Comparison of ENCODE assay signal across 8 cellular contexts in genomic region chr10:34808789-34809745, GRCh38.
DNase-seq lines count a peak whose midpoint lies in the region; ATAC-seq, FAIRE-seq and TF ChIP-seq lines count a peak whose summit lies in the region.

No MANE protein-coding gene starts in this region.

- FAIRE-seq in D721Med (lab: Jason Lieb, UNC) = no peak

- DNase-seq in EH (ENCODE audit: low read depth) (peak; percentile 58), RWPE1 (ENCODE audit: low spot score) (no peak), hippocampal formation (lab: John Stamatoyannopoulos, UW) (peak; percentile 42 to 46), HuH-7.5 (ENCODE audit: low spot score) (no peak), D721Med (ENCODE audit: insufficient read length, low spot score) (no peak)

- TF ChIP-seq CTCF in RWPE1 (conservative IDR thresholded peaks at IDR 0.05; ENCODE audit: low read depth) (no peak), D721Med (IDR thresholded peaks at IDR 0.05; ENCODE audit: insufficient read depth, missing control alignments) (no peak)

- POLR2A ChIA-PET in RWPE1 (lab: Yijun Ruan, JAX; ENCODE audit: low non-redundant PET) = no interaction called here

- CTCF ChIA-PET in RWPE1 (lab: Yijun Ruan, JAX) = interaction anchor here (1.2 kb wide), 1 partner anchor 143 kb away, joined by 3 read pairs; no protein-coding TSS in a partner anchor

- H3K27ac ChIP-seq in RWPE1 = peak overlapping the region; percentile 42
- H3K27ac ChIP-seq in subcutaneous abdominal adipose tissue (ENCODE audit: low read depth, low read length) = no peak overlapping the region

- peaks cover 0 to 35% (median 25%) of the 10 kb centered on the region in 5 donors for H3K4me1 ChIP-seq in subcutaneous abdominal adipose tissue (ENCODE audit: control insufficient read depth in 5 of 5, insufficient read depth in 5 of 5, low read length in 5 of 5)

- H3K9ac ChIP-seq in subcutaneous abdominal adipose tissue (ENCODE audit: low read length in 5 of 5) = no peak overlapping the region

- H3K36me3 ChIP-seq in subcutaneous abdominal adipose tissue (ENCODE audit: control insufficient read depth in 5 of 5, insufficient read depth in 5 of 5, low read length in 5 of 5) = no peaks in the 10 kb centered on the region

- peaks cover 0 to 8% (median 0%) of the 10 kb centered on the region in 5 donors for H3K27me3 ChIP-seq in subcutaneous abdominal adipose tissue (ENCODE audit: control insufficient read depth in 5 of 5, insufficient read depth in 4 of 5, low read length in 5 of 5)

- no peaks in the 10 kb centered on the region for H3K9me3 ChIP-seq in subcutaneous abdominal adipose tissue (ENCODE audit: control insufficient read depth in 5 of 5, low read length in 5 of 5)

- H3K4me3 ChIP-seq in subcutaneous abdominal adipose tissue (ENCODE audit: low read depth in 1 of 5, low read length in 5 of 5) = peak overlapping the region; percentile 13 to 47 (median 38)

- ATAC-seq in HG02588 (IDR thresholded peaks at IDR 0.05; ENCODE audit: unreplicated experiment) = peak; percentile 74
- ATAC-seq in activated CD4-positive, CD25-positive, alpha-beta regulatory T cell treated with anti-CD3 and anti-CD28 coated beads, Interleukin-2, amount 50 U/mL, for 24 hours = no peak

Comparison
In these comparisons a context has a peak if more than half of its experiments do, and no peak if none do; other contexts are left out.
1. DNase-seq: peak in EH (single experiment) and hippocampal formation (2 of 2); none in RWPE1 (single experiment), HuH-7.5 (single experiment) and D721Med (single experiment).